In the genomic region with DNA sequence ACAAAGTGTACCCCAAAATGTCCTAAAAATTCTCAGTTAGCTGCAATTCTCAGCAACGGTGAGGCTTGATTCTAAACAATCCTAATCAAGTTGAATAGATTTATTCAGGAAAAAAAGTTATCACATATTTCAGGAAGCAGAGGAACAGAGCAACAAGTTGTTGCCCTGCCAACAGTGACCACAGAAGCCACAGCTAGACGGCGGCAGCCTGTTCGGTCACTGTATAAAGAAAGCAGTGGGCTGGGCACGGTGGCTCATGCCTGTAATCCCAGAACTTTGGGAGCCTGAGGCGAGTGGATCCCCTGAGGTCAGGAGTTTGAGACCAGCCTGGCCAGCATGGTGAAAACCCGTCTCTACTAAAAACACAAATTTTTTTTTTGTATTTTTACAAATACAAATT, we compare ENCODE assay signal across 11 cellular contexts.
DNase-seq lines count a peak whose midpoint lies in the region; ATAC-seq and TF ChIP-seq lines count a peak whose summit lies in the region.
"Had no signal": no experiment of that assay in that cellular context is flagged by ENCODE, and none has a peak within 500 bp of the region (broad histone marks: within the 10 kb centered on the region; RNA-seq: fewer than 3 reads in every experiment).

No MANE protein-coding gene starts in this region.

- H3K36me3 ChIP-seq in mesenchymal stem cell (ENCODE audit: control insufficient read depth in 1 of 2, insufficient read depth in 2 of 2, low read depth in 1 of 2, low read length in 2 of 2): no peaks in the 10 kb centered on the region
- H3K36me3 ChIP-seq: neutrophil had no signal

- H3K14ac ChIP-seq in mesenchymal stem cell (ENCODE audit: low read length in 2 of 2): no peak overlapping the region

- DNase-seq in CMK (ENCODE audit: low read depth): peak; percentile 32
- DNase-seq in M059J (ENCODE audit: low read depth): peak; percentile 97
- peak; percentile 71 for DNase-seq in MCF 10A (ENCODE audit: unreplicated experiment)
- peak; percentile 43 for DNase-seq in mesenchymal stem cell
- DNase-seq in NCI-H774 (lab: John Stamatoyannopoulos, UW): no peak
- DNase-seq in activated CD4-positive, alpha-beta memory T cell treated with anti-CD3 and anti-CD28 coated beads for 36 hours: no peak
- DNase-seq: DMS 273 treated with DMSO at 0.1 percent for 48 hours had no signal

- peaks cover 6% of the 10 kb centered on the region for H3K4me1 ChIP-seq in mesenchymal stem cell (ENCODE audit: control insufficient read depth, insufficient read depth, low read depth, low read length)

- no peak overlapping the region for H3K4me3 ChIP-seq in mesenchymal stem cell (ENCODE audit: insufficient read depth in 1 of 2, low read depth in 1 of 2, low read length in 2 of 2)

- H3K27me3 ChIP-seq in mesenchymal stem cell (ENCODE audit: control insufficient read depth in 1 of 2, insufficient read depth in 1 of 2, low read length in 2 of 2): no peaks in the 10 kb centered on the region

- no TSS peak for BruUV-seq in MCF 10A (replicated peaks; lab: Mats Ljungman, UMichigan)

- no peak overlapping the region for H3K4ac ChIP-seq in mesenchymal stem cell (ENCODE audit: low read depth in 1 of 2, low read length in 2 of 2)

- POLR2A ChIA-PET in MCF 10A (lab: Yijun Ruan, JAX): no interaction called here
- POLR2A ChIA-PET in activated CD4-positive, alpha-beta memory T cell treated with anti-CD3 and anti-CD28 coated beads for 36 hours (lab: Charles Lee): no interaction called here

- WGBS in mesenchymal stem cell: 87% methylated on average over 5 of the region's 7 CpGs

- no peaks in the 10 kb centered on the region for H3K79me1 ChIP-seq in mesenchymal stem cell (replicated peaks; ENCODE audit: low read length, poor library complexity, severe bottlenecking)

- peaks cover 6% of the 10 kb centered on the region for H3K9me3 Mint-ChIP-seq in MCF 10A (ENCODE audit: unreplicated experiment)
- no peaks in the 10 kb centered on the region for H3K9me3 Mint-ChIP-seq in activated CD4-positive, alpha-beta memory T cell treated with anti-CD3 and anti-CD28 coated beads for 36 hours

- H2BK15ac ChIP-seq in mesenchymal stem cell (ENCODE audit: low read depth, poor library complexity, severe bottlenecking): peak overlapping the region; percentile 12

- no peak overlapping the region for H2BK5ac ChIP-seq in mesenchymal stem cell (ENCODE audit: low read depth, low read length, poor library complexity, severe bottlenecking)

- no peaks in the 10 kb centered on the region for H3K36me3 Mint-ChIP-seq in MCF 10A (ENCODE audit: insufficient read depth, unreplicated experiment)
- no peaks in the 10 kb centered on the region for H3K36me3 Mint-ChIP-seq in activated CD4-positive, alpha-beta memory T cell treated with anti-CD3 and anti-CD28 coated beads for 36 hours
- H3K36me3 Mint-ChIP-seq: activated naive CD8-positive, alpha-beta T cell had no signal

- no peak overlapping the region for H3K4me3 Mint-ChIP-seq in MCF 10A (ENCODE audit: unreplicated experiment)
- H3K4me3 Mint-ChIP-seq in activated CD4-positive, alpha-beta memory T cell treated with anti-CD3 and anti-CD28 coated beads for 36 hours: no peak overlapping the region
- H3K4me3 Mint-ChIP-seq: activated naive CD8-positive, alpha-beta T cell had no signal

- no peak for ATAC-seq in GM21423 (IDR thresholded peaks at IDR 0.05; ENCODE audit: unreplicated experiment)
- ATAC-seq in GM18870 (IDR thresholded peaks at IDR 0.05; ENCODE audit: unreplicated experiment): no peak

- H2AK5ac ChIP-seq in mesenchymal stem cell (ENCODE audit: low read length, severe bottlenecking): no peak overlapping the region

- no peak overlapping the region for H3K23ac ChIP-seq in mesenchymal stem cell (ENCODE audit: low read length in 2 of 2)

- no peak overlapping the region for H2AFZ ChIP-seq in mesenchymal stem cell (ENCODE audit: low read depth, low read length)

- intact Hi-C loops in MCF 10A (cut with micrococcal nuclease): no loop called here
- intact Hi-C loops in activated CD4-positive, alpha-beta memory T cell treated with anti-CD3 and anti-CD28 coated beads for 36 hours (cut with micrococcal nuclease): no loop called here

- H3K9ac ChIP-seq in mesenchymal stem cell (ENCODE audit: low read length): peak overlapping the region; percentile 36

- peaks cover 14% of the 10 kb centered on the region for H3K4me1 Mint-ChIP-seq in MCF 10A (ENCODE audit: insufficient read depth, unreplicated experiment)
- H3K4me1 Mint-ChIP-seq in activated CD4-positive, alpha-beta memory T cell treated with anti-CD3 and anti-CD28 coated beads for 36 hours (ENCODE audit: low read depth): no peaks in the 10 kb centered on the region

- H3K27ac ChIP-seq in mesenchymal stem cell (ENCODE audit: low read length, poor library complexity, severe bottlenecking): no peak overlapping the region
- H3K27ac ChIP-seq: neutrophil had no signal

- H3K4me2 ChIP-seq in mesenchymal stem cell (ENCODE audit: low read length, poor library complexity, severe bottlenecking): no peak overlapping the region

- H3K27me3 Mint-ChIP-seq in MCF 10A (ENCODE audit: insufficient read depth, unreplicated experiment): no peaks in the 10 kb centered on the region
- H3K27me3 Mint-ChIP-seq in activated CD4-positive, alpha-beta memory T cell treated with anti-CD3 and anti-CD28 coated beads for 36 hours: no peaks in the 10 kb centered on the region
- H3K27me3 Mint-ChIP-seq: activated naive CD8-positive, alpha-beta T cell had no signal

- H4K91ac ChIP-seq in mesenchymal stem cell (ENCODE audit: low read length): no peak overlapping the region

- CTCF ChIA-PET in MCF 10A (lab: Yijun Ruan, JAX): interaction anchor here (0.6 kb wide), 1 partner anchor 152 kb away, joined by 3 read pairs; no protein-coding TSS in a partner anchor
- CTCF ChIA-PET in activated CD4-positive, alpha-beta memory T cell treated with anti-CD3 and anti-CD28 coated beads for 36 hours (lab: Charles Lee): no interaction called here

- no peak overlapping the region for H2BK12ac ChIP-seq in mesenchymal stem cell (ENCODE audit: low read length in 2 of 2)

- no peak for TF ChIP-seq CTCF in MCF 10A (IDR thresholded peaks at IDR 0.05; ENCODE audit: unreplicated experiment)

- peaks cover 3% of the 10 kb centered on the region for H3K9me3 ChIP-seq in mesenchymal stem cell (ENCODE audit: control insufficient read depth, low read length)
- H3K9me3 ChIP-seq: neutrophil had no signal

- no peak overlapping the region for H2BK120ac ChIP-seq in mesenchymal stem cell (ENCODE audit: low read depth, low read length)

- H3K27ac Mint-ChIP-seq in MCF 10A (ENCODE audit: low read depth, unreplicated experiment): no peak overlapping the region
- H3K27ac Mint-ChIP-seq in activated CD4-positive, alpha-beta memory T cell treated with anti-CD3 and anti-CD28 coated beads for 36 hours: no peak overlapping the region
- H3K27ac Mint-ChIP-seq: activated naive CD8-positive, alpha-beta T cell had no signal

- H3K18ac ChIP-seq in mesenchymal stem cell (ENCODE audit: low read depth in 1 of 2, low read length in 2 of 2): no peak overlapping the region

- H4K8ac ChIP-seq in mesenchymal stem cell (ENCODE audit: low read length): peak overlapping the region; percentile 60

Comparison
In these comparisons a context has a peak if more than half of its experiments do, and no peak if none do; other contexts are left out.
1. DNase-seq: peak in CMK (single experiment), M059J (single experiment), MCF 10A (single experiment) and mesenchymal stem cell (single experiment); none in NCI-H774 (single experiment) and activated CD4-positive, alpha-beta memory T cell treated with anti-CD3 and anti-CD28 coated beads for 36 hours (single experiment).